ENCODE assay signal across 17 cellular contexts in the genomic region with DNA sequence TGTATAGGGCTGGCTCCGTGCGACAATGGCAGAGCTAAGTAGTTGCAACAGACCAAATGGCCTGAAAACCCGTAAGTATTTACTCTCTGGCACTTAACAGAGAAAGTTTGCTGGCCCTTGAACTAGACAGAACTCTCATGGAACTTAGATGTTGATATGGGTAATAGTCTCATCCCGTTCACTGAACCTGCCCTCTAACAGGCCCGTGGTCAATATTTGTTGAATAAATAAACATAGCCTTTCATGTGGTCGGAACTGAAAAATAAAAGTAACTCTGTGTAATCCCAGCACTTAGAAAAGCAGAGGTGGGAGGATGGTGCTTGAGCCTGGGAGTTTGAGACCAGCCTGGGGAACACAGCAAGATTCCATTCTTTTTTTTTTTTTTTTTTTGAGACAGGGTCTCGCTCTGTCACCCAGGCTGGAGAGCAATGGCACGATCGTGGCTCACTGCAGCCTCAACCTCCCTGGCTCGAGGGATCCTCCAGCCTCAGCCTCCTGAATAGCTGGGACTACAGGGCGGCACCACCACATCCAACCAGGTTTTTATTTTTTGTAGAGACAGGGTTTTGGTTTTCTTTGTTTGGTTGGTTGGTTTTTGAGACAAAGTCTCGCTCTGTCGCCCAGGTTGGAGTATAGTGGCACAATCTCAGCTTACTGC. TPM values are rescaled to one million over a fixed set of nuclear protein-coding genes. Genes with fewer than 3 reads are reported as not detected.
DNase-seq lines count a peak whose midpoint lies in the region; ATAC-seq lines count a peak whose summit lies in the region.
"Had no signal": no experiment of that assay in that cellular context is flagged by ENCODE, and none has a peak within 500 bp of the region (broad histone marks: within the 10 kb centered on the region; RNA-seq: fewer than 3 reads in every experiment).

No MANE protein-coding gene starts in this region.

- peaks cover 21 to 23% of the 10 kb centered on the region in 2 donors for H3K4me1 Mint-ChIP-seq in immature natural killer cell
- H3K4me1 Mint-ChIP-seq in natural killer cell treated with Interleukin-12 subunit alpha and Interleukin-12 subunit beta and Interleukin-15 and Interleukin-18, amount 100 ng/mL, for 72 hours (ENCODE audit: low read depth in 2 of 2): peaks cover 8 to 12% of the 10 kb centered on the region in 2 donors

- H3K27me3 Mint-ChIP-seq in immature natural killer cell (ENCODE audit: low read depth in 3 of 3): peaks cover 3 to 5% (median 3%) of the 10 kb centered on the region in 3 donors
- H3K27me3 Mint-ChIP-seq in natural killer cell treated with Interleukin-12 subunit alpha and Interleukin-12 subunit beta and Interleukin-15 and Interleukin-18, amount 100 ng/mL, for 72 hours: no peaks in the 10 kb centered on the region
- H3K27me3 Mint-ChIP-seq: B cell; CD4-positive, alpha-beta T cell; IgD-negative memory B cell had no signal

- H3K36me3 Mint-ChIP-seq in immature natural killer cell: peaks cover 0 to 4% (median 3%) of the 10 kb centered on the region in 3 donors
- H3K36me3 Mint-ChIP-seq in natural killer cell treated with Interleukin-12 subunit alpha and Interleukin-12 subunit beta and Interleukin-15 and Interleukin-18, amount 100 ng/mL, for 72 hours: no peaks in the 10 kb centered on the region
- H3K36me3 Mint-ChIP-seq: IgD-negative memory B cell had no signal

- ATAC-seq in natural killer cell treated with Interleukin-12 subunit alpha and Interleukin-12 subunit beta and Interleukin-15 and Interleukin-18, amount 100 ng/mL, for 72 hours: no peak
- ATAC-seq in GM19397 (IDR thresholded peaks at IDR 0.05; ENCODE audit: unreplicated experiment) (no peak), GM19467 (IDR thresholded peaks at IDR 0.05; ENCODE audit: unreplicated experiment) (no peak)

- peak; percentile 60 for DNase-seq in DMS53 (lab: John Stamatoyannopoulos, UW)
- DNase-seq in DMS53 treated with DMSO at 0.1 percent for 48 hours (lab: John Stamatoyannopoulos, UW; ENCODE audit: unreplicated experiment): no peak
- peak; percentile 40 for DNase-seq in HuH-7 (ENCODE audit: low spot score)
- DNase-seq in immature natural killer cell: no peak
- no peak for DNase-seq in natural killer cell treated with Interleukin-12 subunit alpha and Interleukin-12 subunit beta and Interleukin-15 and Interleukin-18, amount 100 ng/mL, for 72 hours (ENCODE audit: low spot score)
- DNase-seq in T-helper 9 cell: no peak
- DNase-seq: CD4-positive, alpha-beta T cell; DND-41; NCI-H1105 treated with DMSO at 0.1 percent for 48 hours; NCI-H187 treated with DMSO at 0.1 percent for 48 hours; NCI-H345; NCI-H748 treated with DMSO at 0.1 percent for 48 hours; PC-9 had no signal

- H3K9me3 Mint-ChIP-seq in immature natural killer cell: no peaks in the 10 kb centered on the region
- no peaks in the 10 kb centered on the region for H3K9me3 Mint-ChIP-seq in natural killer cell treated with Interleukin-12 subunit alpha and Interleukin-12 subunit beta and Interleukin-15 and Interleukin-18, amount 100 ng/mL, for 72 hours
- H3K9me3 Mint-ChIP-seq: CD4-positive, alpha-beta T cell; IgD-negative memory B cell had no signal

- H3K4me3 Mint-ChIP-seq in immature natural killer cell: peak overlapping the region in 4 of 5 donors; percentile 54 to 67 (median 65)
- H3K4me3 Mint-ChIP-seq in natural killer cell treated with Interleukin-12 subunit alpha and Interleukin-12 subunit beta and Interleukin-15 and Interleukin-18, amount 100 ng/mL, for 72 hours: no peak overlapping the region
- H3K4me3 Mint-ChIP-seq: B cell; CD4-positive, alpha-beta T cell; IgD-negative memory B cell had no signal

- H3K27ac Mint-ChIP-seq in immature natural killer cell: peak overlapping the region; percentile 91 to 98 (median 96)
- peak overlapping the region; percentile 60 to 91 for H3K27ac Mint-ChIP-seq in natural killer cell treated with Interleukin-12 subunit alpha and Interleukin-12 subunit beta and Interleukin-15 and Interleukin-18, amount 100 ng/mL, for 72 hours
- H3K27ac Mint-ChIP-seq: B cell; CD4-positive, alpha-beta T cell had no signal

RNA-seq across cellular contexts. Expression of a gene that starts 29.7 kb away (rescaled TPM):
- 10 to 100 TPM in 2 of 3 donors, 1 to 10 TPM in 1; 9.6 to 17.0 (median 10.4) TPM for polyA plus RNA-seq in immature natural killer cell
- 10 to 100 TPM; 35.9 to 60.1 TPM for total RNA-seq in natural killer cell treated with Interleukin-12 subunit alpha and Interleukin-12 subunit beta and Interleukin-15 and Interleukin-18, amount 100 ng/mL, for 72 hours

Comparison
In these comparisons a context has a peak if more than half of its experiments do, and no peak if none do; other contexts are left out.
1. DNase-seq: peak in DMS53 (single experiment) and HuH-7 (single experiment); none in DMS53 treated with DMSO at 0.1 percent for 48 hours (single experiment), immature natural killer cell (0 of 3), natural killer cell treated with Interleukin-12 subunit alpha and Interleukin-12 subunit beta and Interleukin-15 and Interleukin-18, amount 100 ng/mL, for 72 hours (single experiment) and T-helper 9 cell (single experiment).